Comparison of ENCODE assay signal across 8 cellular contexts in genomic region chr5:177022386-177023246, GRCh38. TPM values are rescaled to one million over a fixed set of nuclear protein-coding genes. Genes with fewer than 3 reads are reported as not detected.
A peak's percentile ranks its signal among the peaks of the same experiment; 100 is the strongest.
DNase-seq lines count a peak whose midpoint lies in the region; ATAC-seq, FAIRE-seq and TF ChIP-seq lines count a peak whose summit lies in the region.

Gene ZNF346, plus strand, starts transcription at chr5:177022696. Its CDS starts 43 bp downstream, at chr5:177022739.

- peak within 1 kb of the TSS; percentile 68 for H3K4me3 ChIP-seq in BE2C (ENCODE audit: low read depth, low read length)

- FAIRE-seq in GM19239 (lab: Jason Lieb, UNC), result peak; percentile 83

- peak; percentile 74 for ATAC-seq in HG03457 (IDR thresholded peaks at IDR 0.05; ENCODE audit: unreplicated experiment)

- peaks cover 4% of the 10 kb centered on the region for H3K36me3 ChIP-seq in BE2C

- H3K27me3 ChIP-seq in BE2C (no peaks in the 10 kb centered on the region), layer of hippocampus (ENCODE audit: control insufficient read depth, insufficient read depth, low read length) (no peaks in the 10 kb centered on the region)

- no peaks in the 10 kb centered on the region for H3K9me3 ChIP-seq in BE2C

- H3K4me1 ChIP-seq in BE2C, result no peaks in the 10 kb centered on the region; the same call in 1 of the 2 replicates

- H3K27ac ChIP-seq in cingulate gyrus (ENCODE audit: low read depth, low read length), result peak within 1 kb of the TSS; percentile 72
- H3K27ac ChIP-seq in layer of hippocampus (ENCODE audit: low read depth, low read length), result peak within 1 kb of the TSS; percentile 77

- DNase-seq in BE2C (peak; percentile 96), GM19239 (ENCODE audit: insufficient read length, low spot score) (peak; percentile 99), NCI-H524 treated with DMSO at 0.1 percent for 48 hours (lab: John Stamatoyannopoulos, UW) (peak; percentile 80)
- peak; percentile 92 to 93 for DNase-seq in activated CD4-positive, alpha-beta T cell treated with anti-CD3 and anti-CD28 coated beads for 4 hours
- DNase-seq in stimulated activated CD4-positive, alpha-beta T cell treated with anti-CD3 and anti-CD28 coated beads, Interleukin-1b, Interleukin-23, amount 100 ng/mL, for 24 hours (ENCODE audit: low read depth in 4 of 4, low spot score in 1 of 4), result peak; percentile 86 to 91 (median 88)

- peak; percentile 47 for TF ChIP-seq CTCF in BE2C (IDR thresholded peaks at IDR 0.05; ENCODE audit: low read depth, low read length)

RNA-seq across cellular contexts. Expression of gene ZNF346, which starts in this region (rescaled TPM):
- polyA plus RNA-seq in BE2C (2012; ENCODE audit: insufficient read depth, insufficient read length, low read depth), result 12.2 TPM

Comparison
In these comparisons a context has a peak if more than half of its experiments do, and no peak if none do; other contexts are left out.
1. Peak in every context shown above with its lines: DNase-seq, ATAC-seq, H3K4me3 ChIP-seq and H3K27ac ChIP-seq.